8 cellular contexts compared by ENCODE assay signal in genomic region chr19:7395360-7395781, GRCh38. TPM values are rescaled to one million over a fixed set of nuclear protein-coding genes. Genes with fewer than 3 reads are reported as not detected.
A peak's percentile ranks its signal among the peaks of the same experiment; 100 is the strongest.
DNase-seq lines count a peak whose midpoint lies in the region; ATAC-seq and TF ChIP-seq lines count a peak whose summit lies in the region.

No MANE protein-coding gene starts in this region.

- H3K4me3 ChIP-seq in Karpas-422 (ENCODE audit: low read length) (peak overlapping the region; percentile 88), upper lobe of right lung (peak overlapping the region; percentile 96)

- peak overlapping the region; percentile 90 for H3K4me3 Mint-ChIP-seq in chondrocyte (ENCODE audit: unreplicated experiment)

- H3K27me3 ChIP-seq in Karpas-422 (ENCODE audit: low read length) (no peaks in the 10 kb centered on the region), upper lobe of right lung (no peaks in the 10 kb centered on the region)

- no peak overlapping the region for H3K27ac ChIP-seq in Karpas-422 (ENCODE audit: low read length)
- peak overlapping the region; percentile 88 for H3K27ac ChIP-seq in upper lobe of right lung

- H3K4me1 ChIP-seq in Karpas-422 (ENCODE audit: low read length) (peaks cover 38% of the 10 kb centered on the region), upper lobe of right lung (peaks cover 30% of the 10 kb centered on the region)

- TF ChIP-seq CTCF in chondrocyte (IDR thresholded peaks at IDR 0.05): no peak
- no peak for TF ChIP-seq CTCF in upper lobe of right lung (IDR thresholded peaks at IDR 0.05)

- H3K9me3 ChIP-seq in Karpas-422 (ENCODE audit: low read length) (no peaks in the 10 kb centered on the region), upper lobe of right lung (no peaks in the 10 kb centered on the region)

- no peaks in the 10 kb centered on the region for H3K36me3 Mint-ChIP-seq in chondrocyte (ENCODE audit: low read depth)

- intact Hi-C loops in upper lobe of right lung (cut with DNase I): no loop called here

- H3K4me1 Mint-ChIP-seq in chondrocyte (ENCODE audit: low read depth): peaks cover 41% of the 10 kb centered on the region

- H3K9me2 ChIP-seq in Karpas-422 (replicated peaks; ENCODE audit: insufficient read depth, low read length): no peaks in the 10 kb centered on the region

- H3K36me3 ChIP-seq in Karpas-422 (ENCODE audit: insufficient read depth, low read length) (no peaks in the 10 kb centered on the region), upper lobe of right lung (no peaks in the 10 kb centered on the region)

- H3K4me2 ChIP-seq in Karpas-422 (ENCODE audit: low read depth, low read length, poor library complexity, severe bottlenecking): peak overlapping the region; percentile 94

- peak overlapping the region; percentile 87 for H3K9ac ChIP-seq in Karpas-422 (ENCODE audit: low read length)

- H3K79me2 ChIP-seq in Karpas-422 (ENCODE audit: low read length): peaks cover 52% of the 10 kb centered on the region

- no peak overlapping the region for H2AFZ ChIP-seq in Karpas-422 (ENCODE audit: low read length)

- no peaks in the 10 kb centered on the region for H3K9me3 Mint-ChIP-seq in chondrocyte (ENCODE audit: low read depth)

- peak; percentile 34 for ATAC-seq in upper lobe of right lung

- 0 out of 2 replicates have a peak, but pooled peaks cover 5% of the 10 kb centered on the region for H4K20me1 ChIP-seq in Karpas-422 (ENCODE audit: insufficient read depth, low read depth, low read length)

- peak overlapping the region; percentile 58 for H3K27ac Mint-ChIP-seq in chondrocyte (ENCODE audit: unreplicated experiment)

- peak; percentile 14 for DNase-seq in stimulated activated CD4-positive, alpha-beta T cell treated with anti-CD3 and anti-CD28 coated beads, Interleukin-15, amount 100 ng/mL, for 24 hours
- no peak for DNase-seq in stimulated activated CD4-positive, alpha-beta T cell treated with anti-CD3 and anti-CD28 coated beads, Interleukin-1b, Interleukin-23, amount 100 ng/mL, for 48 hours
- DNase-seq in Karpas-422 (peak; percentile 59), chondrocyte (ENCODE audit: low spot score) (no peak), lung microvascular endothelial cell (ENCODE audit: low read depth in 2 of 2) (peak; percentile 25 to 26), upper lobe of right lung (no peak), NOMO-1 treated with dmso at 0.1 percent for 144 hours (lab: John Stamatoyannopoulos, UW; ENCODE audit: unreplicated experiment) (no peak)
- no peak for DNase-seq in stimulated activated CD4-positive, alpha-beta T cell treated with anti-CD3 and anti-CD28 coated beads, Interleukin-4, amount 100 ng/mL, for 1 hour

- H3K27me3 Mint-ChIP-seq in chondrocyte (ENCODE audit: low read depth): no peaks in the 10 kb centered on the region

RNA-seq across cellular contexts. Expression of gene ARHGEF18, which starts 46.6 kb away (rescaled TPM):
- total RNA-seq in Karpas-422 (2014; rRNA removed; shearing (Covaris generic); ENCODE audit: low replicate concordance): 9.4 and 21.8 TPM in 2 replicates
- total RNA-seq in chondrocyte (29.9 to 36.4 TPM (median 34.1 TPM) in 3 replicates), lung microvascular endothelial cell (16.8 and 19.4 TPM in 2 replicates), upper lobe of right lung (50.4 TPM)

Comparison
In these comparisons a context has a peak if more than half of its experiments do, and no peak if none do; other contexts are left out.
1. DNase-seq: peak in stimulated activated CD4-positive, alpha-beta T cell treated with anti-CD3 and anti-CD28 coated beads, Interleukin-15, amount 100 ng/mL, for 24 hours (single experiment), Karpas-422 (single experiment) and lung microvascular endothelial cell (2 of 2); none in stimulated activated CD4-positive, alpha-beta T cell treated with anti-CD3 and anti-CD28 coated beads, Interleukin-1b, Interleukin-23, amount 100 ng/mL, for 48 hours (single experiment), chondrocyte (single experiment), upper lobe of right lung (single experiment), NOMO-1 treated with dmso at 0.1 percent for 144 hours (single experiment) and stimulated activated CD4-positive, alpha-beta T cell treated with anti-CD3 and anti-CD28 coated beads, Interleukin-4, amount 100 ng/mL, for 1 hour (single experiment).